14 cellular contexts compared by ENCODE assay signal in genomic region chr7:30531286-30531685, GRCh38.
"Had no signal": no experiment of that assay in that cellular context is flagged by ENCODE, and none has a peak within 500 bp of the region (broad histone marks: within the 10 kb centered on the region; RNA-seq: fewer than 3 reads in every experiment).

No MANE protein-coding gene starts in this region.

- H3K4me3 ChIP-seq: coronary artery, lung, right atrium auricular region, skin epidermis had no signal

- ATAC-seq: left colon had no signal

- H3K9me3 ChIP-seq: neutrophil, right atrium auricular region had no signal

- H3K27me3 Mint-ChIP-seq: naive B cell had no signal

- H3K27ac Mint-ChIP-seq: naive B cell had no signal

- H3K27ac ChIP-seq: coronary artery, neutrophil, right atrium auricular region, skin epidermis had no signal

- H3K4me3 Mint-ChIP-seq: naive B cell had no signal

- H3K9me3 Mint-ChIP-seq: naive B cell had no signal

- H3K27me3 ChIP-seq: neutrophil, right atrium auricular region had no signal

- H3K36me3 ChIP-seq: right atrium auricular region had no signal

- H3K4me1 ChIP-seq: right atrium auricular region had no signal

- DNase-seq: activated CD4-positive, alpha-beta T cell treated with anti-CD3 and anti-CD28 coated beads for 4 hours; activated CD8-positive, alpha-beta memory T cell treated with anti-CD3 and anti-CD28 coated beads for 24 hours; central memory CD4-positive, alpha-beta T cell; effector CD8-positive, alpha-beta T cell; hypothalamus; left colon; naive B cell; posterior cingulate gyrus; stimulated activated CD4-positive, alpha-beta T cell treated with anti-CD3 and anti-CD28 coated beads, Interleukin-4, amount 100 ng/mL, for 4 hours had no signal
